10 cellular contexts compared by ENCODE assay signal in genomic region chr1:203274603-203275381, GRCh38. TPM values are rescaled to one million over a fixed set of nuclear protein-coding genes. Genes with fewer than 3 reads are reported as not detected.
DNase-seq lines count a peak whose midpoint lies in the region; ATAC-seq and TF ChIP-seq lines count a peak whose summit lies in the region.
"Had no signal": no experiment of that assay in that cellular context is flagged by ENCODE, and none has a peak within 500 bp of the region (broad histone marks: within the 10 kb centered on the region; RNA-seq: fewer than 3 reads in every experiment).

No MANE protein-coding gene starts in this region.

- no peaks in the 10 kb centered on the region for H3K9me3 Mint-ChIP-seq in CD14-positive monocyte
- H3K9me3 Mint-ChIP-seq: central memory CD8-positive, alpha-beta T cell had no signal

- DNase-seq in CD14-positive monocyte (ENCODE audit: low spot score) = no peak
- peak in 2 of 3 donors; percentile 29 to 68 for DNase-seq in Peyer's patch
- DNase-seq in fibroblast of gingiva (ENCODE audit: low read depth) = peak; percentile 52
- peak in 47 of 56 donors; percentile 30 to 91 (median 73) for DNase-seq in nucleus accumbens (lab: John Stamatoyannopoulos, UW)
- no peak for DNase-seq in GF-D8 (lab: John Stamatoyannopoulos, UW)
- no peak for DNase-seq in OCI-M1 (lab: John Stamatoyannopoulos, UW)
- no peak for DNase-seq in COLO668 (lab: John Stamatoyannopoulos, UW; ENCODE audit: unreplicated experiment)

- H3K27me3 Mint-ChIP-seq in CD14-positive monocyte (ENCODE audit: low read depth in 3 of 3) = peaks cover 0 to 8% (median 2%) of the 10 kb centered on the region in 3 donors
- H3K27me3 Mint-ChIP-seq: central memory CD8-positive, alpha-beta T cell had no signal

- no peak for ATAC-seq in GM19395 (IDR thresholded peaks at IDR 0.05; ENCODE audit: unreplicated experiment)

- peak overlapping the region; percentile 93 to 95 (median 93) for H3K27ac Mint-ChIP-seq in CD14-positive monocyte

- no peaks in the 10 kb centered on the region for H3K36me3 ChIP-seq in Peyer's patch

- peaks cover 2 to 7% of the 10 kb centered on the region in 2 donors for H3K36me3 Mint-ChIP-seq in CD14-positive monocyte

- H3K27me3 ChIP-seq in Peyer's patch = no peaks in the 10 kb centered on the region

- intact Hi-C loops in CD14-positive monocyte (cut with micrococcal nuclease) = loop anchor here (1.0 to 10.0 kb wide), 5 partner anchors 31 to 213 kb away; partner anchors contain the start of gene BTG2 (in 2 of the 2)

- H3K27ac ChIP-seq in Peyer's patch = peak overlapping the region; percentile 66 to 85 (median 75)

- TF ChIP-seq CTCF in CD14-positive monocyte (IDR thresholded peaks at IDR 0.05) = no peak
- TF ChIP-seq CTCF in Peyer's patch (IDR thresholded peaks at IDR 0.05) = no peak

- peak overlapping the region; percentile 20 to 88 for H3K4me3 Mint-ChIP-seq in CD14-positive monocyte
- H3K4me3 Mint-ChIP-seq: central memory CD8-positive, alpha-beta T cell had no signal

- H3K4me1 ChIP-seq in Peyer's patch = peaks cover 3 to 66% (median 17%) of the 10 kb centered on the region in 4 donors

- H3K9me3 ChIP-seq in Peyer's patch = no peaks in the 10 kb centered on the region

- H3K4me1 Mint-ChIP-seq in CD14-positive monocyte = peaks cover 68% of the 10 kb centered on the region

- TF ChIP-seq POLR2A in Peyer's patch (IDR thresholded peaks at IDR 0.05) = no peak

- peak overlapping the region in 1 of 4 donors; percentile 42 for H3K4me3 ChIP-seq in Peyer's patch

RNA-seq across cellular contexts. Expression of gene BTG2, which starts 30.5 kb away (rescaled TPM):
- polyA plus RNA-seq in CD14-positive monocyte = 100 to 1,000 TPM; 293 to 483 TPM
- 100 to 1,000 TPM in 1 of 4 donors, 10 to 100 TPM in 3; 45.0 to 129 (median 58.8) TPM for total RNA-seq in Peyer's patch

RNA-seq across cellular contexts. Expression of gene CHIT1, which starts 45.3 kb away (rescaled TPM):
- under 1 TPM in 1 of 2 donors, not detected in 1; 0.51 TPM for polyA plus RNA-seq in CD14-positive monocyte
- total RNA-seq in Peyer's patch = 1 to 10 TPM in 1 of 4 donors, under 1 TPM in 1, not detected in 2; 0.67 to 4.1 TPM
- total RNA-seq: RPMI7951 had no signal

Comparison
In these comparisons a context has a peak if more than half of its experiments do, and no peak if none do; other contexts are left out.
1. DNase-seq: peak in Peyer's patch (2 of 3), fibroblast of gingiva (single experiment) and nucleus accumbens (47 of 56); none in CD14-positive monocyte (single experiment), GF-D8 (single experiment), OCI-M1 (single experiment) and COLO668 (single experiment).